ENCODE assay signal across 8 cellular contexts in genomic region chr18:55275042-55275897, GRCh38.
DNase-seq lines count a peak whose midpoint lies in the region; TF ChIP-seq lines count a peak whose summit lies in the region.

No MANE protein-coding gene starts in this region.

- no peak for TF ChIP-seq POLR2A in esophagus muscularis mucosa (IDR thresholded peaks at IDR 0.05; ENCODE audit: low read depth)

- H3K27me3 ChIP-seq in tibial artery (no peaks in the 10 kb centered on the region), esophagus muscularis mucosa (no peaks in the 10 kb centered on the region)

- no peak for TF ChIP-seq CTCF in tibial artery (IDR thresholded peaks at IDR 0.05)
- no peak for TF ChIP-seq CTCF in esophagus muscularis mucosa (IDR thresholded peaks at IDR 0.05)

- H3K27ac ChIP-seq in tibial artery: no peak overlapping the region
- no peak overlapping the region for H3K27ac ChIP-seq in esophagus muscularis mucosa (replicated peaks in 1 of 4)

- intact Hi-C loops in tibial artery (cut with DNase I; ENCODE audit: low total_unique reads): no loop called here
- intact Hi-C loops in esophagus muscularis mucosa (cut with DNase I): no loop called here

- WGBS in esophagus muscularis mucosa: 66% methylated on average over 5 of the region's 5 CpGs

- no peaks in the 10 kb centered on the region for H3K4me1 ChIP-seq in tibial artery
- peaks cover 4 to 10% (median 5%) of the 10 kb centered on the region in 4 donors for H3K4me1 ChIP-seq in esophagus muscularis mucosa

- H3K9me3 ChIP-seq in tibial artery: no peaks in the 10 kb centered on the region
- H3K9me3 ChIP-seq in esophagus muscularis mucosa: no peaks in the 10 kb centered on the region

- DNase-seq in SKM-1 treated with dmso at 0.1 percent for 144 hours (lab: John Stamatoyannopoulos, UW; ENCODE audit: unreplicated experiment): peak; percentile 6
- no peak for DNase-seq in SKM-1 (lab: John Stamatoyannopoulos, UW; ENCODE audit: unreplicated experiment)
- DNase-seq in RPMI7951 (ENCODE audit: low read depth): peak; percentile 96
- peak; percentile 70 for DNase-seq in globus pallidus (ENCODE audit: low spot score)
- peak; percentile 58 to 68 for DNase-seq in tibial artery
- DNase-seq in NCI-H2029 treated with DMSO at 0.1 percent for 48 hours (lab: John Stamatoyannopoulos, UW): no peak
- DNase-seq in activated T-cell treated with anti-CD3 and anti-CD28 coated beads for 4 hours: no peak
- no peak for DNase-seq in esophagus muscularis mucosa (ENCODE audit: extremely low spot score)

- no peak overlapping the region for H3K4me3 ChIP-seq in tibial artery
- H3K4me3 ChIP-seq in esophagus muscularis mucosa: no peak overlapping the region

- H3K36me3 ChIP-seq in tibial artery (peaks cover 19 to 34% (median 23%) of the 10 kb centered on the region in 3 donors), esophagus muscularis mucosa (peaks cover 0 to 46% (median 29%) of the 10 kb centered on the region in 4 donors)

- TF ChIP-seq EP300 in esophagus muscularis mucosa (IDR thresholded peaks at IDR 0.05): no peak

Comparison
In these comparisons a context has a peak if more than half of its experiments do, and no peak if none do; other contexts are left out.
1. DNase-seq: peak in SKM-1 treated with dmso at 0.1 percent for 144 hours (single experiment), RPMI7951 (single experiment), globus pallidus (single experiment) and tibial artery (2 of 2); none in SKM-1 (single experiment), NCI-H2029 treated with DMSO at 0.1 percent for 48 hours (single experiment), activated T-cell treated with anti-CD3 and anti-CD28 coated beads for 4 hours (single experiment) and esophagus muscularis mucosa (single experiment).